Comparison of ENCODE assay signal across 8 cellular contexts in genomic region chr4:1548812-1549637, GRCh38.
DNase-seq lines count a peak whose midpoint lies in the region; ATAC-seq and TF ChIP-seq lines count a peak whose summit lies in the region.
"Not testable (repeated sequence)": the region's sequence is repeated elsewhere in the genome, so short reads cannot be mapped to it uniquely, and the experiment has no call there.

No MANE protein-coding gene starts in this region.

- H3K4me1 ChIP-seq in aorta (ENCODE audit: control insufficient read depth in 1 of 2, insufficient read depth in 2 of 2, low read length in 2 of 2), result not testable (repeated sequence)

- TF ChIP-seq EP300 in Ishikawa (IDR thresholded peaks at IDR 0.05; ENCODE audit: borderline replicate concordance), result not testable (repeated sequence)

- not testable (repeated sequence) for H3K27ac ChIP-seq in aorta (ENCODE audit: low read depth in 1 of 2, low read length in 2 of 2)

- WGBS in aorta, 2 donors, result 11 to 12% methylated on average over 33 to 35 of the region's 35 CpGs

- DNase-seq in GM12865 (ENCODE audit: low read depth) (peak; percentile 24), T-helper 9 cell (peak; percentile 49), lung microvascular endothelial cell (ENCODE audit: low read depth in 2 of 2) (peak; percentile 51 to 84), aorta (peak; percentile 66 to 88)
- peak; percentile 87 for DNase-seq in activated effector memory CD4-positive, alpha-beta T cell treated with anti-CD3 and anti-CD28 coated beads, Interleukin-2, amount 50 U/mL, for 16 hours
- DNase-seq in epithelial cell of proximal tubule (ENCODE audit: low read depth), result not testable (repeated sequence)
- DNase-seq in stimulated activated CD4-positive, alpha-beta T cell treated with anti-CD3 and anti-CD28 coated beads, Interleukin-1b, Interleukin-23, amount 100 ng/mL, for 4 hours (ENCODE audit: low read depth in 2 of 2), result peak; percentile 50 to 55

- peak; percentile 72 for TF ChIP-seq CTCF in GM12865 (IDR thresholded peaks at IDR 0.05; ENCODE audit: insufficient read depth, low read depth, low read length, missing control alignments)
- peak; percentile 71 for TF ChIP-seq CTCF in epithelial cell of proximal tubule (conservative IDR thresholded peaks at IDR 0.05; ENCODE audit: low read depth, low read length)

- H3K36me3 ChIP-seq in aorta (ENCODE audit: control insufficient read depth in 1 of 2, insufficient read depth in 2 of 2, low read length in 1 of 2), result not testable (repeated sequence)

- intact Hi-C loops in aorta (cut with DNase I), result loop anchor here in 1 of 2 donors (10.0 kb wide), 1 partner anchor 194 kb away; no protein-coding TSS in a partner anchor

- H3K27me3 ChIP-seq in aorta (ENCODE audit: control insufficient read depth in 1 of 2, insufficient read depth in 2 of 2, low read length in 1 of 2), result not testable (repeated sequence)

- H3K4me3 ChIP-seq in GM12865 (ENCODE audit: low read depth, low read length), result not testable (repeated sequence)
- peak overlapping the region; percentile 20 for H3K4me3 ChIP-seq in epithelial cell of proximal tubule (ENCODE audit: low read depth, low read length)
- peak overlapping the region in 1 of 2 donors; percentile 2 for H3K4me3 ChIP-seq in aorta (ENCODE audit: low read length in 2 of 2)

- peak; percentile 30; the same call in 1 of the 2 replicates for TF ChIP-seq RAD21 in Ishikawa (IDR thresholded peaks at IDR 0.05; ENCODE audit: low read depth)

- H3K9me3 ChIP-seq in aorta (ENCODE audit: control insufficient read depth, low read length), result not testable (repeated sequence)

- peak; percentile 91 for ATAC-seq in aorta (ENCODE audit: low FRiP score)

TF ChIP-seq in Ishikawa, 13 proteins besides CTCF, POLR2A, EP300 and RAD21:
- peak; percentile 77 for TF ChIP-seq ZBTB7A (IDR thresholded peaks at IDR 0.05; ENCODE audit: low read depth)
- TF ChIP-seq MAX (IDR thresholded peaks at IDR 0.05), result peak; percentile 20; the same call in 1 of the 2 replicates
